In the genomic region with DNA sequence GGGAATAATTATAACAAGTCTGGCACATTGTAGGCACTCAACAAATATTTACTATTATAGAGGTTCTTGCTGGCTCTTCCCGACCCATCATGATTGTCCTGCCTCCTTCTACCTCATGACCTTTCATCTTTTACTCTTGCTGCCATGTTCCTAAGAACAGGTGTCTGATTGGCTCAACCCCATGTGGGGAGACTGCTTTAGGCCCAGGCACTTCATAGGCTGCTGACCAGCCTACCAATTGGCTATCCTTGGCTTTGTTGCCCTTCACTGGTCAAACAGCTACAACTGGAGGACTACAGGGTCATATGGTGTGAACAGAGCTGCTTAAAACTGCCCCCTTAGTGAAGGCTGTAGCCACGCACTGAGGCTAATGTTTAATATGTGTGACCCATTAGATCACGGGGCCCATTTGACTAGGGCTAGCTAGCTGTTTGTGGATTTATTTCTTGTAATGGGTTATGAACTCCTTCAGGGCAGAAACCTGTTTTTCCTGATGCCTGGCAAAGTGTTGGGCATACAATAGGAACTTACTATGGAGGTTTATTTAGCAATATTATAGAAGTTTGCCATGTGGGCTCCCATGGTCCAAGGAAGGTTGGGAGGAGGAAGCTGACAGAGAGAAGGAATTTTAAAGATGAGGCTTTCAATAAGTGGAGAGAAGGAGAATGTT, we compare ENCODE assay signal across 28 cellular contexts.
"Had no signal": no experiment of that assay in that cellular context is flagged by ENCODE, and none has a peak within 500 bp of the region (broad histone marks: within the 10 kb centered on the region; RNA-seq: fewer than 3 reads in every experiment).

No MANE protein-coding gene starts in this region.

- H3K27ac Mint-ChIP-seq: activated naive CD4-positive, alpha-beta T cell treated with anti-CD3 and anti-CD28 coated beads, Interleukin-2, amount 10 ng/mL, durations not matched to agents 7 days and 5 days; immature natural killer cell; naive B cell; nephron progenitor cell; stimulated activated naive B cell treated with anti-CD40 and anti-IgM and Interleukin-4, amounts not matched to agents 10 μg/mL and 1 μg/mL and 100 μg/mL, for 72 hours had no signal

- H3K4me1 Mint-ChIP-seq: activated naive CD4-positive, alpha-beta T cell treated with anti-CD3 and anti-CD28 coated beads, Interleukin-2, amount 10 ng/mL, durations not matched to agents 7 days and 5 days; naive B cell; stimulated activated naive B cell treated with anti-CD40 and anti-IgM and Interleukin-4, amounts not matched to agents 10 μg/mL and 1 μg/mL and 100 μg/mL, for 72 hours had no signal

- H3K4me3 Mint-ChIP-seq: activated naive CD4-positive, alpha-beta T cell treated with anti-CD3 and anti-CD28 coated beads, Interleukin-2, amount 10 ng/mL, durations not matched to agents 7 days and 5 days; immature natural killer cell; naive B cell; nephron progenitor cell; stimulated activated naive B cell treated with anti-CD40 and anti-IgM and Interleukin-4, amounts not matched to agents 10 μg/mL and 1 μg/mL and 100 μg/mL, for 72 hours had no signal

- H3K36me3 Mint-ChIP-seq: activated naive CD4-positive, alpha-beta T cell treated with anti-CD3 and anti-CD28 coated beads, Interleukin-2, amount 10 ng/mL, durations not matched to agents 7 days and 5 days; immature natural killer cell; naive B cell; stimulated activated naive B cell treated with anti-CD40 and anti-IgM and Interleukin-4, amounts not matched to agents 10 μg/mL and 1 μg/mL and 100 μg/mL, for 72 hours had no signal

- H3K4me3 ChIP-seq: esophagus muscularis mucosa, heart left ventricle, pancreas, prostate gland, smooth muscle cell, stomach, thyroid gland, upper lobe of left lung, vagina had no signal

- H3K9me3 Mint-ChIP-seq: activated naive CD4-positive, alpha-beta T cell treated with anti-CD3 and anti-CD28 coated beads, Interleukin-2, amount 10 ng/mL, durations not matched to agents 7 days and 5 days; immature natural killer cell; naive B cell; nephron progenitor cell; stimulated activated naive B cell treated with anti-CD40 and anti-IgM and Interleukin-4, amounts not matched to agents 10 μg/mL and 1 μg/mL and 100 μg/mL, for 72 hours had no signal

- ATAC-seq: foreskin keratinocyte; heart left ventricle; left colon; pancreas; stimulated activated naive B cell treated with anti-CD40 and anti-IgM and Interleukin-4, amounts not matched to agents 10 μg/mL and 1 μg/mL and 100 μg/mL, for 72 hours had no signal

- DNase-seq: activated CD4-positive, alpha-beta T cell treated with anti-CD3 and anti-CD28 coated beads for 4 hours; activated CD4-positive, alpha-beta T cell treated with anti-CD3 and anti-CD28 coated beads, Interleukin-2, amount 50 U/mL, for 4 hours; activated CD8-positive, alpha-beta memory T cell treated with anti-CD3 and anti-CD28 coated beads, Interleukin-2, amount 50 U/mL, for 4 hours; activated gamma-delta T cell; activated naive CD4-positive, alpha-beta T cell treated with anti-CD3 and anti-CD28 coated beads, Interleukin-2, amount 10 ng/mL, durations not matched to agents 7 days and 5 days; activated T-cell treated with anti-CD3 and anti-CD28 coated beads, Interleukin-2, amount 50 U/mL, for 1 hour; amniotic stem cell; brain microvascular endothelial cell; central memory CD4-positive, alpha-beta T cell; foreskin keratinocyte; heart left ventricle; hypothalamus; immature natural killer cell; kidney; left colon; mammary epithelial cell; naive B cell; nephron progenitor cell; pancreas; stimulated activated CD4-positive, alpha-beta T cell treated with anti-CD3 and anti-CD28 coated beads, Interleukin-1b, Interleukin-23, amount 100 ng/mL, for 48 hours; stimulated activated naive B cell treated with anti-CD40 and anti-IgM and Interleukin-4, amounts not matched to agents 10 μg/mL and 1 μg/mL and 100 μg/mL, for 72 hours; stomach; thyroid gland; upper lobe of left lung had no signal
